In genomic region chr21:15732290-15732995, GRCh38 we compare ENCODE assay signal across 8 cellular contexts. TPM values are rescaled to one million over a fixed set of nuclear protein-coding genes. Genes with fewer than 3 reads are reported as not detected.
A peak's percentile ranks its signal among the peaks of the same experiment; 100 is the strongest.
DNase-seq lines count a peak whose midpoint lies in the region; ATAC-seq and TF ChIP-seq lines count a peak whose summit lies in the region.

No MANE protein-coding gene starts in this region.

- H3K36me3 Mint-ChIP-seq in activated CD4-positive, alpha-beta T cell treated with anti-CD3 and anti-CD28 coated beads, Interleukin-2, amount 10 ng/mL, durations not matched to agents 24 days and 14 days (ENCODE audit: low read depth) = peaks cover 6% of the 10 kb centered on the region
- peaks cover 12% of the 10 kb centered on the region for H3K36me3 Mint-ChIP-seq in activated naive CD8-positive, alpha-beta T cell treated with anti-CD3 and anti-CD28 coated beads, Interleukin-2, amount 10 ng/mL, durations not matched to agents 7 days and 5 days

- peaks cover 28 to 32% of the 10 kb centered on the region in 2 experiments for H3K4me1 ChIP-seq in HCT116 (ENCODE audit: control insufficient read depth in 1 of 2, insufficient read depth in 2 of 2, low read length in 2 of 2)
- peaks cover 18 to 42% (median 38%) of the 10 kb centered on the region in 4 donors for H3K4me1 ChIP-seq in upper lobe of left lung

- CTCF ChIA-PET in HCT116 (lab: Charles Lee) = no interaction called here

- peaks cover 23% of the 10 kb centered on the region for H3K4me1 Mint-ChIP-seq in activated CD4-positive, alpha-beta T cell treated with anti-CD3 and anti-CD28 coated beads, Interleukin-2, amount 10 ng/mL, durations not matched to agents 24 days and 14 days
- H3K4me1 Mint-ChIP-seq in activated naive CD8-positive, alpha-beta T cell treated with anti-CD3 and anti-CD28 coated beads, Interleukin-2, amount 10 ng/mL, durations not matched to agents 7 days and 5 days = peaks cover 33% of the 10 kb centered on the region

- H3K27me3 ChIP-seq in HCT116 (ENCODE audit: insufficient read depth, low read length) (no peaks in the 10 kb centered on the region), upper lobe of left lung (no peaks in the 10 kb centered on the region)

- intact Hi-C loops in activated CD4-positive, alpha-beta T cell treated with anti-CD3 and anti-CD28 coated beads, Interleukin-2, amount 10 ng/mL, durations not matched to agents 24 days and 14 days (cut with micrococcal nuclease) = loop anchor here (2.0 to 10.0 kb wide), 8 partner anchors 35 to 1880 kb away; partner anchors contain the start of genes BTG3 and SAMSN1
- intact Hi-C loops in HCT116 (cut with micrococcal nuclease) = loop anchor here (10.0 kb wide), 1 partner anchor 92 kb away; no protein-coding TSS in a partner anchor

- H4K20me1 ChIP-seq in HCT116 (ENCODE audit: insufficient read depth) = no peaks in the 10 kb centered on the region; the same call in 1 of the 2 replicates

- ATAC-seq in HCT116 (no peak), upper lobe of left lung (ENCODE audit: low FRiP score in 2 of 2) (peak in 1 of 2 donors; percentile 62)
- ATAC-seq in activated naive CD8-positive, alpha-beta T cell treated with anti-CD3 and anti-CD28 coated beads, Interleukin-2, amount 10 ng/mL, durations not matched to agents 7 days and 5 days (ENCODE audit: low read depth) = peak; percentile 23

- TF ChIP-seq POLR2A in HCT116 (IDR thresholded peaks at IDR 0.05; ENCODE audit: borderline replicate concordance, extremely low read depth, insufficient read depth, insufficient read length) = no peak
- TF ChIP-seq POLR2A in upper lobe of left lung (IDR thresholded peaks at IDR 0.05) = no peak

- H3K4me3 ChIP-seq in HCT116 (replicated peaks in 1 of 2; ENCODE audit: low read depth in 1 of 2, low read length in 2 of 2) (no peak overlapping the region; a peak in 1 of 4 replicates), upper lobe of left lung (peak overlapping the region; percentile 18 to 82 (median 76))

- H3K79me2 ChIP-seq in HCT116 (ENCODE audit: insufficient read depth, low read length) = peaks cover 72% of the 10 kb centered on the region

- TF ChIP-seq EP300 in upper lobe of left lung (IDR thresholded peaks at IDR 0.05) = no peak

- 12% methylated on average over 6 of the region's 6 CpGs for WGBS in upper lobe of left lung, 2 donors

- no TSS peak for BruUV-seq in HCT116 (replicated peaks; lab: Mats Ljungman, UMichigan)

- peak; percentile 71 for DNase-seq in activated CD4-positive, alpha-beta T cell treated with anti-CD3 and anti-CD28 coated beads, Interleukin-2, amount 10 ng/mL, durations not matched to agents 24 days and 14 days
- no peak for DNase-seq in activated CD4-positive, alpha-beta T cell treated with anti-CD3 and anti-CD28 coated beads for 48 hours
- DNase-seq in HCT116 (ENCODE audit: low read depth, low spot score) (no peak), LoVo (ENCODE audit: low spot score) (peak; percentile 69), kidney tubule cell (ENCODE audit: low spot score) (peak; percentile 80), upper lobe of left lung (no peak)
- DNase-seq in activated naive CD8-positive, alpha-beta T cell treated with anti-CD3 and anti-CD28 coated beads, Interleukin-2, amount 10 ng/mL, durations not matched to agents 7 days and 5 days = no peak
- DNase-seq in stimulated activated naive CD4-positive, alpha-beta T cell treated with Interleukin-2 at 50 U/mL for 16 hours (lab: John Stamatoyannopoulos, UW) = no peak

- no peak overlapping the region for H3K9ac ChIP-seq in HCT116 (ENCODE audit: low read length)

- no peaks in the 10 kb centered on the region for H3K9me2 ChIP-seq in HCT116 (ENCODE audit: insufficient read depth)

- peak overlapping the region; percentile 94 for H3K4me3 Mint-ChIP-seq in activated CD4-positive, alpha-beta T cell treated with anti-CD3 and anti-CD28 coated beads, Interleukin-2, amount 10 ng/mL, durations not matched to agents 24 days and 14 days
- peak overlapping the region; percentile 92 for H3K4me3 Mint-ChIP-seq in activated naive CD8-positive, alpha-beta T cell treated with anti-CD3 and anti-CD28 coated beads, Interleukin-2, amount 10 ng/mL, durations not matched to agents 7 days and 5 days

- H3K9me3 Mint-ChIP-seq in activated CD4-positive, alpha-beta T cell treated with anti-CD3 and anti-CD28 coated beads, Interleukin-2, amount 10 ng/mL, durations not matched to agents 24 days and 14 days = no peaks in the 10 kb centered on the region
- H3K9me3 Mint-ChIP-seq in activated naive CD8-positive, alpha-beta T cell treated with anti-CD3 and anti-CD28 coated beads, Interleukin-2, amount 10 ng/mL, durations not matched to agents 7 days and 5 days = no peaks in the 10 kb centered on the region

- TF ChIP-seq RAD21 in HCT116 (IDR thresholded peaks at IDR 0.05; ENCODE audit: low read depth) = no peak

- no peak overlapping the region for H3K27ac ChIP-seq in HCT116 (ENCODE audit: low read depth, low read length)
- H3K27ac ChIP-seq in upper lobe of left lung = peak overlapping the region in 3 of 4 donors; percentile 92 to 99 (median 96)

- POLR2A ChIA-PET in HCT116 (lab: Charles Lee) = no interaction called here
- POLR2A ChIA-PET in activated naive CD8-positive, alpha-beta T cell treated with anti-CD3 and anti-CD28 coated beads, Interleukin-2, amount 10 ng/mL, durations not matched to agents 7 days and 5 days (lab: Charles Lee) = interaction anchor here (1.2 kb wide), 1 partner anchor 667 kb away, joined by 4 read pairs; the partner anchor contains the start of gene NRIP1

- no peak overlapping the region for H2AFZ ChIP-seq in HCT116 (ENCODE audit: low read depth, low read length, poor library complexity, severe bottlenecking)

- H3K36me3 ChIP-seq in HCT116 (ENCODE audit: control insufficient read depth in 1 of 2, insufficient read depth in 2 of 2, low read length in 2 of 2) (no peaks in the 10 kb centered on the region), upper lobe of left lung (no peaks in the 10 kb centered on the region)

- RAD21 ChIA-PET in HCT116 (lab: Charles Lee; ENCODE audit: low non-redundant PET in 1 of 2, low total read pairs in 2 of 2, uncharacterized antibody in 2 of 2, unreplicated experiment in 2 of 2) = no interaction called here

- H3K27me3 Mint-ChIP-seq in activated CD4-positive, alpha-beta T cell treated with anti-CD3 and anti-CD28 coated beads, Interleukin-2, amount 10 ng/mL, durations not matched to agents 24 days and 14 days = peaks cover 6% of the 10 kb centered on the region
- H3K27me3 Mint-ChIP-seq in activated naive CD8-positive, alpha-beta T cell treated with anti-CD3 and anti-CD28 coated beads, Interleukin-2, amount 10 ng/mL, durations not matched to agents 7 days and 5 days = peaks cover 11% of the 10 kb centered on the region

- peak overlapping the region; percentile 73 for H3K4me2 ChIP-seq in HCT116 (ENCODE audit: low read length)

- peak overlapping the region; percentile 86 for H3K27ac Mint-ChIP-seq in activated CD4-positive, alpha-beta T cell treated with anti-CD3 and anti-CD28 coated beads, Interleukin-2, amount 10 ng/mL, durations not matched to agents 24 days and 14 days
- H3K27ac Mint-ChIP-seq in activated naive CD8-positive, alpha-beta T cell treated with anti-CD3 and anti-CD28 coated beads, Interleukin-2, amount 10 ng/mL, durations not matched to agents 7 days and 5 days = peak overlapping the region; percentile 79

- no peak for TF ChIP-seq CTCF in HCT116 (IDR thresholded peaks at IDR 0.05 in 2 of 3, conservative IDR thresholded peaks at IDR 0.05 in 1 of 3; ENCODE audit: borderline replicate concordance in 1 of 3, insufficient read depth in 1 of 3, low read depth in 2 of 3, low read length in 2 of 3)
- TF ChIP-seq CTCF in upper lobe of left lung (IDR thresholded peaks at IDR 0.05) = no peak

- no peaks in the 10 kb centered on the region for H3K9me3 ChIP-seq in HCT116 (ENCODE audit: control insufficient read depth in 1 of 2, insufficient read depth in 1 of 2, low read depth in 1 of 2, low read length in 2 of 2)
- no peaks in the 10 kb centered on the region for H3K9me3 ChIP-seq in upper lobe of left lung

TF ChIP-seq in HCT116, 20 proteins besides CTCF, POLR2A, EP300 and RAD21:
- TF ChIP-seq TCF7L2 (IDR thresholded peaks at IDR 0.05; ENCODE audit: borderline replicate concordance, extremely low read depth, insufficient read depth, insufficient read length) (peak; percentile 24), FOSL1 (IDR thresholded peaks at IDR 0.05; ENCODE audit: low read depth) (no peak)

RNA-seq across cellular contexts. Expression of gene USP25, which starts 2.7 kb away (rescaled TPM):
- 27.3 and 29.0 TPM in 2 replicates for total RNA-seq in activated CD4-positive, alpha-beta T cell treated with anti-CD3 and anti-CD28 coated beads, Interleukin-2, amount 10 ng/mL, durations not matched to agents 24 days and 14 days
- total RNA-seq in HCT116 (2021; ENCODE audit: unreplicated experiment) (33.6 TPM), upper lobe of left lung (100 to 1,000 TPM in 1 of 6 donors, 10 to 100 TPM in 5; 44.1 to 120 (median 61.5) TPM)
- polyA plus RNA-seq in HCT116 (2012) = 13.0 and 13.9 TPM in 2 replicates
- total RNA-seq in activated naive CD8-positive, alpha-beta T cell treated with anti-CD3 and anti-CD28 coated beads, Interleukin-2, amount 10 ng/mL, durations not matched to agents 7 days and 5 days = 10 to 100 TPM; 70.4 to 73.4 TPM

Comparison
In these comparisons a context has a peak if more than half of its experiments do, and no peak if none do; other contexts are left out.
1. DNase-seq: peak in activated CD4-positive, alpha-beta T cell treated with anti-CD3 and anti-CD28 coated beads, Interleukin-2, amount 10 ng/mL, durations not matched to agents 24 days and 14 days (single experiment), LoVo (single experiment) and kidney tubule cell (single experiment); none in activated CD4-positive, alpha-beta T cell treated with anti-CD3 and anti-CD28 coated beads for 48 hours (single experiment), HCT116 (single experiment), activated naive CD8-positive, alpha-beta T cell treated with anti-CD3 and anti-CD28 coated beads, Interleukin-2, amount 10 ng/mL, durations not matched to agents 7 days and 5 days (single experiment), upper lobe of left lung (0 of 2) and stimulated activated naive CD4-positive, alpha-beta T cell treated with Interleukin-2 at 50 U/mL for 16 hours (single experiment).
2. H3K4me3 ChIP-seq: peak in upper lobe of left lung (4 of 4); none in HCT116 (0 of 2).